In genomic region chr11:87037450-87038234, GRCh38 we compare ENCODE assay signal across 1 cellular context.
TF ChIP-seq lines count a peak whose summit lies in the region.

Gene TMEM135 (plus strand): TSS chr11:87037934. CDS start chr11:87038046, 112 bp downstream.

TF ChIP-seq in HepG2, 621 proteins besides CTCF, POLR2A, EP300 and RAD21 (continued from another document and continues in another):
- TF ChIP-seq ZNF512 (CRISPR knock-in tag; IDR thresholded peaks at IDR 0.05) (peak; percentile 29; the same call in 1 of the 2 replicates), BRCA1 (CRISPR knock-in tag; IDR thresholded peaks at IDR 0.05) (0 out of 2 replicates have a peak, but pooled peaks have one; percentile 38), THAP9 (CRISPR knock-in tag; IDR thresholded peaks at IDR 0.05; ENCODE audit: borderline replicate concordance) (no peak; the same call in 1 of the 2 replicates), ZBTB34 (CRISPR knock-in tag; IDR thresholded peaks at IDR 0.05) (no peak; the same call in 1 of the 2 replicates), HNRNPH1 (optimal IDR thresholded peaks at IDR 0.05; ENCODE audit: low read depth, low read length) (no peak), CREB1 (IDR thresholded peaks at IDR 0.05) (peak; percentile 51; the same call in 1 of the 2 replicates), CREB1 (CRISPR knock-in tag; IDR thresholded peaks at IDR 0.05) (no peak), ZBTB10 (CRISPR knock-in tag; IDR thresholded peaks at IDR 0.05; ENCODE audit: borderline replicate concordance) (peak; percentile 41; the same call in 1 of the 2 replicates), ZBED4 (CRISPR knock-in tag; IDR thresholded peaks at IDR 0.05; ENCODE audit: borderline replicate concordance) (peak; percentile 36; the same call in 1 of the 2 replicates), ATF2 (CRISPR knock-in tag; IDR thresholded peaks at IDR 0.05) (peak; percentile 81), MAFK (conservative IDR thresholded peaks at IDR 0.05 in 1 of 2, IDR thresholded peaks at IDR 0.05 in 1 of 2; ENCODE audit: low read length in 2 of 2) (no peak), ZNF7 (CRISPR knock-in tag; IDR thresholded peaks at IDR 0.05) (no peak), ZXDC (CRISPR knock-in tag; IDR thresholded peaks at IDR 0.05) (no peak), GATAD1 (CRISPR knock-in tag; IDR thresholded peaks at IDR 0.05) (peak; percentile 69), CENPX (CRISPR knock-in tag; IDR thresholded peaks at IDR 0.05) (no peak), ATF7-NPFF (CRISPR knock-in tag; IDR thresholded peaks at IDR 0.05; ENCODE audit: low read depth) (peak; percentile 90), ZNF557 (CRISPR knock-in tag; IDR thresholded peaks at IDR 0.05) (peak; percentile 60; the same call in 1 of the 2 replicates), PITX1 (CRISPR knock-in tag; IDR thresholded peaks at IDR 0.05) (peak; percentile 79)
- TF ChIP-seq, protein P1, sequence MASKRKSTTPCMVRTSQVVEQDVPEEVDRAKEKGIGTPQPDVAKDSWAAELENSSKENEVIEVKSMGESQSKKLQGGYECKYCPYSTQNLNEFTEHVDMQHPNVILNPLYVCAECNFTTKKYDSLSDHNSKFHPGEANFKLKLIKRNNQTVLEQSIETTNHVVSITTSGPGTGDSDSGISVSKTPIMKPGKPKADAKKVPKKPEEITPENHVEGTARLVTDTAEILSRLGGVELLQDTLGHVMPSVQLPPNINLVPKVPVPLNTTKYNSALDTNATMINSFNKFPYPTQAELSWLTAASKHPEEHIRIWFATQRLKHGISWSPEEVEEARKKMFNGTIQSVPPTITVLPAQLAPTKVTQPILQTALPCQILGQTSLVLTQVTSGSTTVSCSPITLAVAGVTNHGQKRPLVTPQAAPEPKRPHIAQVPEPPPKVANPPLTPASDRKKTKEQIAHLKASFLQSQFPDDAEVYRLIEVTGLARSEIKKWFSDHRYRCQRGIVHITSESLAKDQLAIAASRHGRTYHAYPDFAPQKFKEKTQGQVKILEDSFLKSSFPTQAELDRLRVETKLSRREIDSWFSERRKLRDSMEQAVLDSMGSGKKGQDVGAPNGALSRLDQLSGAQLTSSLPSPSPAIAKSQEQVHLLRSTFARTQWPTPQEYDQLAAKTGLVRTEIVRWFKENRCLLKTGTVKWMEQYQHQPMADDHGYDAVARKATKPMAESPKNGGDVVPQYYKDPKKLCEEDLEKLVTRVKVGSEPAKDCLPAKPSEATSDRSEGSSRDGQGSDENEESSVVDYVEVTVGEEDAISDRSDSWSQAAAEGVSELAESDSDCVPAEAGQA (IDR thresholded peaks at IDR 0.05; ENCODE audit: low read depth): no peak
- TF ChIP-seq, protein P1 (CRISPR knock-in tag; IDR thresholded peaks at IDR 0.05; ENCODE audit: borderline replicate concordance): no peak
- TF ChIP-seq, protein P2, sequence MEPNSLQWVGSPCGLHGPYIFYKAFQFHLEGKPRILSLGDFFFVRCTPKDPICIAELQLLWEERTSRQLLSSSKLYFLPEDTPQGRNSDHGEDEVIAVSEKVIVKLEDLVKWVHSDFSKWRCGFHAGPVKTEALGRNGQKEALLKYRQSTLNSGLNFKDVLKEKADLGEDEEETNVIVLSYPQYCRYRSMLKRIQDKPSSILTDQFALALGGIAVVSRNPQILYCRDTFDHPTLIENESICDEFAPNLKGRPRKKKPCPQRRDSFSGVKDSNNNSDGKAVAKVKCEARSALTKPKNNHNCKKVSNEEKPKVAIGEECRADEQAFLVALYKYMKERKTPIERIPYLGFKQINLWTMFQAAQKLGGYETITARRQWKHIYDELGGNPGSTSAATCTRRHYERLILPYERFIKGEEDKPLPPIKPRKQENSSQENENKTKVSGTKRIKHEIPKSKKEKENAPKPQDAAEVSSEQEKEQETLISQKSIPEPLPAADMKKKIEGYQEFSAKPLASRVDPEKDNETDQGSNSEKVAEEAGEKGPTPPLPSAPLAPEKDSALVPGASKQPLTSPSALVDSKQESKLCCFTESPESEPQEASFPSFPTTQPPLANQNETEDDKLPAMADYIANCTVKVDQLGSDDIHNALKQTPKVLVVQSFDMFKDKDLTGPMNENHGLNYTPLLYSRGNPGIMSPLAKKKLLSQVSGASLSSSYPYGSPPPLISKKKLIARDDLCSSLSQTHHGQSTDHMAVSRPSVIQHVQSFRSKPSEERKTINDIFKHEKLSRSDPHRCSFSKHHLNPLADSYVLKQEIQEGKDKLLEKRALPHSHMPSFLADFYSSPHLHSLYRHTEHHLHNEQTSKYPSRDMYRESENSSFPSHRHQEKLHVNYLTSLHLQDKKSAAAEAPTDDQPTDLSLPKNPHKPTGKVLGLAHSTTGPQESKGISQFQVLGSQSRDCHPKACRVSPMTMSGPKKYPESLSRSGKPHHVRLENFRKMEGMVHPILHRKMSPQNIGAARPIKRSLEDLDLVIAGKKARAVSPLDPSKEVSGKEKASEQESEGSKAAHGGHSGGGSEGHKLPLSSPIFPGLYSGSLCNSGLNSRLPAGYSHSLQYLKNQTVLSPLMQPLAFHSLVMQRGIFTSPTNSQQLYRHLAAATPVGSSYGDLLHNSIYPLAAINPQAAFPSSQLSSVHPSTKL (CRISPR knock-in tag; IDR thresholded peaks at IDR 0.05): peak; percentile 85
